ENCODE assay signal across 1 cellular context in the genomic region with DNA sequence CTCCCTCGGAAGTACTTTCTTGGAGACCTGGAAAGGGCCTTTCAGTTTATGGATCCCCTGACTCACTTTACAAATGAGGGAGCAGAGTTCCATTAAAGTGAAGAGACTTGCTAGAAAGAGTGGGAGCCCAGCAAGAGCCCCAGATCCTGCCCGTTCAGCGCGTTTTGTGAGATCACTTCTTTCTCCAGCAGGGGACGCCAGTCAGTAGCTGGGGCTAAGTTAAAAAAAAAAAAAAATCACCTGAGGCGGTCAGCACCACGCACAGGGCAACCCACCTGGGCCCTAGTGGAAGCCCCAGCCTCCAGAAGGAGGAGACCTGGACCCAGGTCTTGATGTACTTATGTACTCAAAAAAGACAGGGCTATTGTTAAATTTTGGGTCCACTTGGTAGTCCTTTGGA.
TF ChIP-seq lines count a peak whose summit lies in the region.

No MANE protein-coding gene starts in this region.

TF ChIP-seq in K562, 482 proteins besides CTCF, POLR2A, EP300 and RAD21:
- TF ChIP-seq ZNF239 (CRISPR knock-in tag; IDR thresholded peaks at IDR 0.05) (no peak), YY1 (IDR thresholded peaks at IDR 0.05; ENCODE audit: borderline replicate concordance in 1 of 3, control insufficient read depth in 1 of 3, extremely low read depth in 1 of 3, insufficient read depth in 3 of 3, insufficient read length in 1 of 3, insufficient replicate concordance in 2 of 3, low read depth in 1 of 3, low read length in 2 of 3) (no peak), ZNF77 (CRISPR knock-in tag; IDR thresholded peaks at IDR 0.05) (no peak), ZNF384 (IDR thresholded peaks at IDR 0.05; ENCODE audit: low read depth, low read length) (peak; percentile 64)
TF ChIP-seq in K562: peak in this region for 1.
